In the genomic region with DNA sequence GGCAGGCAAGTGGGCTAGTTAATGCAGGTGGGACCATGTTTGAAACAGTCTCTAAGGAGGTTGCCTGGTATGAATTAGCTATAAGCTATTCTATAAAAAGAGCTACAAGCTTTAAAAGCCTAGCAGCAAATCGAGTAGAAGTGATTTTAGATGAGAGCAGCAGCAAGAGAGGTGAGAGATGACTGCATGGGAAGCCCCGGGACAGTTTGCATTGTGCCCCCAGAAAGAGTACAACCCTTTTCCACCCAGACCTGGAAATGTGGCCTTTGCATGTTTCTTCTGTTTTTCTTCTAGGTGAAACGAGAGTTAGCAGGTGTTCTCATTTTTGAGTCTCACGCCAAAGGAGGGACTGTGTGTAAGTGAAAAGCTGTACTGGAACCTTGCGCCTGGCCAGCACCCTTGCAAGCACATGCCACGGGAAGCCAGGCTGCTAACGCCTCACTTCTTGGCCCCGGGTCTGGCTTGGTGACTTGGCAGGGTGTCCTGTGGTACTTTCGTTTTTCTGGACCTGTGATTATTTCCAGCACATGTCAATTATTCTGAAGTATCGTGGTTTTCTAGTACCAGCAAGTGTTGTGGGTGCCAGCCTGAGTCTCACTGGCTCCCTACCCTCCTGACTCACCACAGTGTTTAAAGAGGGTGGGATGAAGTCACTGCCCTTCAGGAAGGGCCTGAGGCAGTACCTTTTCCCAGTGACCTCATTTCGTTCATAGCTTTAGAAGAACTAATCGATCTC, we compare ENCODE assay signal across 12 cellular contexts.
DNase-seq lines count a peak whose midpoint lies in the region; ATAC-seq and TF ChIP-seq lines count a peak whose summit lies in the region.
"Had no signal": no experiment of that assay in that cellular context is flagged by ENCODE, and none has a peak within 500 bp of the region (broad histone marks: within the 10 kb centered on the region; RNA-seq: fewer than 3 reads in every experiment).

No MANE protein-coding gene starts in this region.

- DNase-seq in EH (ENCODE audit: low read depth) (peak; percentile 67), M059J (ENCODE audit: low read depth) (peak; percentile 93), body of pancreas (peak; percentile 53 to 73 (median 59)), head of caudate nucleus (no peak), GF-D8 (lab: John Stamatoyannopoulos, UW) (no peak), posterior vena cava (ENCODE audit: low spot score) (no peak), NCI-H1092 treated with DMSO at 0.1 percent for 48 hours (lab: John Stamatoyannopoulos, UW) (no peak)
- DNase-seq in naive thymus-derived CD4-positive, alpha-beta T cell = no peak
- DNase-seq: endodermal cell had no signal

- peaks cover 14% of the 10 kb centered on the region for H3K4me1 ChIP-seq in body of pancreas
- no peaks in the 10 kb centered on the region for H3K4me1 ChIP-seq in naive thymus-derived CD4-positive, alpha-beta T cell (ENCODE audit: control insufficient read depth in 2 of 2, insufficient read depth in 2 of 2, low read length in 2 of 2)

- intact Hi-C loops in body of pancreas (cut with DNase I) (no loop called here), head of caudate nucleus (cut with DNase I) (no loop called here), posterior vena cava (cut with DNase I) (no loop called here)
- intact Hi-C loops in naive thymus-derived CD4-positive, alpha-beta T cell (cut with micrococcal nuclease) = no loop called here

- H3K27me3 Mint-ChIP-seq in naive thymus-derived CD4-positive, alpha-beta T cell = peaks cover 0 to 10% (median 4%) of the 10 kb centered on the region in 5 donors

- H3K27ac Mint-ChIP-seq in naive thymus-derived CD4-positive, alpha-beta T cell = peak overlapping the region in 1 of 9 donors; percentile 16
- H3K27ac Mint-ChIP-seq: endodermal cell had no signal

- POLR2A ChIA-PET in naive thymus-derived CD4-positive, alpha-beta T cell (lab: Charles Lee) = interaction anchor here (1.0 kb wide), 1 partner anchor 15 kb away, joined by 6 read pairs; no protein-coding TSS in a partner anchor

- no peak overlapping the region for H3K4me3 Mint-ChIP-seq in naive thymus-derived CD4-positive, alpha-beta T cell
- H3K4me3 Mint-ChIP-seq: endodermal cell had no signal

- peak in 1 of 3 donors; percentile 12 for TF ChIP-seq POLR2A in body of pancreas (IDR thresholded peaks at IDR 0.05)

- no peak overlapping the region for H3K4me3 ChIP-seq in body of pancreas
- no peak overlapping the region for H3K4me3 ChIP-seq in naive thymus-derived CD4-positive, alpha-beta T cell (ENCODE audit: low read length)
- H3K4me3 ChIP-seq: tibial nerve had no signal

- H3K36me3 Mint-ChIP-seq in naive thymus-derived CD4-positive, alpha-beta T cell = peaks cover 0 to 6% (median 0%) of the 10 kb centered on the region in 5 donors

- H3K36me3 ChIP-seq in body of pancreas (replicated peaks in 1 of 2; ENCODE audit: insufficient read depth in 1 of 2, low read depth in 2 of 2) = no peaks in the 10 kb centered on the region
- H3K36me3 ChIP-seq in naive thymus-derived CD4-positive, alpha-beta T cell (ENCODE audit: control insufficient read depth in 2 of 3, insufficient read depth in 3 of 3, low read length in 3 of 3) = no peaks in the 10 kb centered on the region
- H3K36me3 ChIP-seq: neutrophil, tibial nerve had no signal

- no peaks in the 10 kb centered on the region for H3K9me3 ChIP-seq in body of pancreas
- no peaks in the 10 kb centered on the region for H3K9me3 ChIP-seq in naive thymus-derived CD4-positive, alpha-beta T cell (ENCODE audit: control insufficient read depth in 2 of 3, low read length in 3 of 3)
- H3K9me3 ChIP-seq: neutrophil, tibial nerve had no signal

- no peak for TF ChIP-seq CTCF in body of pancreas (IDR thresholded peaks at IDR 0.05)

- H3K27ac ChIP-seq in body of pancreas = peak overlapping the region; percentile 40 to 69 (median 66)
- no peak overlapping the region for H3K27ac ChIP-seq in naive thymus-derived CD4-positive, alpha-beta T cell (ENCODE audit: low read depth, low read length)
- H3K27ac ChIP-seq: neutrophil, tibial nerve, VCaP had no signal

- peak; percentile 97 for ATAC-seq in body of pancreas
- ATAC-seq in naive thymus-derived CD4-positive, alpha-beta T cell = peak; percentile 20

- H3K4me1 Mint-ChIP-seq in naive thymus-derived CD4-positive, alpha-beta T cell = peaks cover 0 to 12% (median 0%) of the 10 kb centered on the region in 7 donors

- no peaks in the 10 kb centered on the region for H3K27me3 ChIP-seq in body of pancreas
- no peaks in the 10 kb centered on the region for H3K27me3 ChIP-seq in naive thymus-derived CD4-positive, alpha-beta T cell (ENCODE audit: control insufficient read depth in 2 of 2, insufficient read depth in 2 of 2, low read length in 2 of 2)
- H3K27me3 ChIP-seq: tibial nerve had no signal

- H3K9me3 Mint-ChIP-seq in naive thymus-derived CD4-positive, alpha-beta T cell = no peaks in the 10 kb centered on the region
- H3K9me3 Mint-ChIP-seq: endodermal cell had no signal

- 15 to 26% methylated on average over 12 of the region's 12 CpGs for WGBS in body of pancreas, 2 donors

- CTCF ChIA-PET in naive thymus-derived CD4-positive, alpha-beta T cell (lab: Charles Lee) = interaction anchor here (1.5 kb wide), 1 partner anchor 9 kb away, joined by 4 read pairs; no protein-coding TSS in a partner anchor

Comparison
In these comparisons a context has a peak if more than half of its experiments do, and no peak if none do; other contexts are left out.
1. DNase-seq: peak in EH (single experiment), M059J (single experiment) and body of pancreas (4 of 4); none in naive thymus-derived CD4-positive, alpha-beta T cell (0 of 9), head of caudate nucleus (0 of 42), GF-D8 (single experiment), posterior vena cava (single experiment) and NCI-H1092 treated with DMSO at 0.1 percent for 48 hours (single experiment).